Comparison of ENCODE assay signal across 10 cellular contexts in the genomic region with DNA sequence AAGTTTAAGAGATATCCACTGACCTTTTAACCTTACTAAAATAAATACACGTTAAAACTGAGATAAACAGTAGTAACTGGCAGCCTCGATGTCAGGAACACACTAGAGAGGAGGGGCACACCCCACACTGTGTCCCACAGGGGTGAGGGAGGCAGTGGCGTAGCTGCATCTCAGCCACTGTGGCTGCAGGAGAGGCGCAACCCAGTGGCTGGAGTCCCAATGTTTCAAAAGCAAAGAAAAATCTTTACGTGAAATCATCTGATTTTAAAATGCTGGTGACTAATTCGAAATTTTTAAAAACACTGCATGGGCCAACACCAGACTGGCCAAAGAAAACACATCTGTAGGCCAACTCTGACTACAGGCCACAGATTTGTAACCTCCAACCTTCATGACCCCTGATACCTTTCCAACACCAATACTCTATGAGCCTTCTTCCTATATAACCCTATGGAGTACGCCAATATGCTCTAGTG. TPM values are rescaled to one million over a fixed set of nuclear protein-coding genes. Genes with fewer than 3 reads are reported as not detected.
DNase-seq lines count a peak whose midpoint lies in the region; ATAC-seq and TF ChIP-seq lines count a peak whose summit lies in the region.
"Had no signal": no experiment of that assay in that cellular context is flagged by ENCODE, and none has a peak within 500 bp of the region (broad histone marks: within the 10 kb centered on the region; RNA-seq: fewer than 3 reads in every experiment).

No MANE protein-coding gene starts in this region.

- H3F3A ChIP-seq in neural progenitor cell (ENCODE audit: low read depth): no peaks in the 10 kb centered on the region

- no peak overlapping the region for H3K4me3 Mint-ChIP-seq in neural progenitor cell
- H3K4me3 Mint-ChIP-seq: activated CD4-positive, alpha-beta T cell treated with anti-CD3 and anti-CD28 coated beads, Interleukin-2, amount 10 ng/mL, durations not matched to agents 24 days and 14 days had no signal

- no peak overlapping the region for H2AFZ ChIP-seq in neural progenitor cell (replicated peaks)

- H3K27me3 ChIP-seq in RWPE2 (ENCODE audit: insufficient read depth, poor library complexity, severe bottlenecking) (no peaks in the 10 kb centered on the region), neural progenitor cell (no peaks in the 10 kb centered on the region)

- no peak overlapping the region for H3K9ac ChIP-seq in neural progenitor cell

- no peaks in the 10 kb centered on the region for H3K9me3 Mint-ChIP-seq in neural progenitor cell
- H3K9me3 Mint-ChIP-seq: activated CD4-positive, alpha-beta T cell treated with anti-CD3 and anti-CD28 coated beads, Interleukin-2, amount 10 ng/mL, durations not matched to agents 24 days and 14 days had no signal

- TF ChIP-seq CTCF in RWPE2 (IDR thresholded peaks at IDR 0.05; ENCODE audit: poor library complexity, severe bottlenecking): no peak
- TF ChIP-seq CTCF in neural progenitor cell (IDR thresholded peaks at IDR 0.05): no peak

- peak; percentile 67 for DNase-seq in AG08395 (ENCODE audit: low spot score)
- DNase-seq in RWPE2 (ENCODE audit: low spot score): no peak
- DNase-seq in fibroblast of the conjunctiva (ENCODE audit: low read depth): peak; percentile 69
- no peak for DNase-seq in neural progenitor cell (ENCODE audit: low spot score)
- no peak for DNase-seq in NCI-H1105 treated with DMSO at 0.1 percent for 48 hours (lab: John Stamatoyannopoulos, UW)
- no peak for DNase-seq in medulla oblongata (ENCODE audit: extremely low spot score)
- DNase-seq: activated CD4-positive, alpha-beta T cell treated with anti-CD3 and anti-CD28 coated beads, Interleukin-2, amount 10 ng/mL, durations not matched to agents 24 days and 14 days had no signal

- H3K36me3 ChIP-seq in RWPE2 (ENCODE audit: low read depth) (no peaks in the 10 kb centered on the region; the same call in 1 of the 2 replicates), neural progenitor cell (no peaks in the 10 kb centered on the region)

- peaks cover 34% of the 10 kb centered on the region for H3K4me1 Mint-ChIP-seq in neural progenitor cell

- H3K9me3 ChIP-seq in RWPE2 (ENCODE audit: severe bottlenecking) (no peaks in the 10 kb centered on the region), neural progenitor cell (ENCODE audit: low read depth) (no peaks in the 10 kb centered on the region)

- H3K27me3 Mint-ChIP-seq in neural progenitor cell (ENCODE audit: insufficient read depth, low read depth): peaks cover 6% of the 10 kb centered on the region
- H3K27me3 Mint-ChIP-seq: activated CD4-positive, alpha-beta T cell treated with anti-CD3 and anti-CD28 coated beads, Interleukin-2, amount 10 ng/mL, durations not matched to agents 24 days and 14 days; progenitor cell of endocrine pancreas had no signal

- H3K27ac ChIP-seq in RWPE2 (ENCODE audit: poor library complexity, severe bottlenecking) (peak overlapping the region; percentile 74), neural progenitor cell (no peak overlapping the region)

- peaks cover 14% of the 10 kb centered on the region for H3K36me3 Mint-ChIP-seq in neural progenitor cell

- no peak overlapping the region for H3K4me3 ChIP-seq in RWPE2 (ENCODE audit: severe bottlenecking)
- H3K4me3 ChIP-seq in neural progenitor cell: no peak overlapping the region

- H3K27ac Mint-ChIP-seq in neural progenitor cell: peak overlapping the region; percentile 35
- H3K27ac Mint-ChIP-seq: activated CD4-positive, alpha-beta T cell treated with anti-CD3 and anti-CD28 coated beads, Interleukin-2, amount 10 ng/mL, durations not matched to agents 24 days and 14 days had no signal

- H3K4me1 ChIP-seq in RWPE2 (ENCODE audit: insufficient read depth, poor library complexity, severe bottlenecking): peaks cover 44% of the 10 kb centered on the region
- H3K4me1 ChIP-seq in neural progenitor cell: peaks cover 19% of the 10 kb centered on the region

- no peak for ATAC-seq in RWPE2 (ENCODE audit: low read depth)
- no peak for ATAC-seq in HG02970 (IDR thresholded peaks at IDR 0.05; ENCODE audit: low FRiP score, unreplicated experiment)
- ATAC-seq in HG02973 (IDR thresholded peaks at IDR 0.05; ENCODE audit: unreplicated experiment): no peak

- H3K4me2 ChIP-seq in neural progenitor cell: no peak overlapping the region

- no peaks in the 10 kb centered on the region for H3K79me2 ChIP-seq in neural progenitor cell (ENCODE audit: low read depth)

- H4K20me1 ChIP-seq in neural progenitor cell (ENCODE audit: low read depth): peaks cover 4% of the 10 kb centered on the region

RNA-seq across cellular contexts. Expression of a gene that starts 54.7 kb away (rescaled TPM):
- total RNA-seq in neural progenitor cell (ENCODE audit: low replicate concordance): 12.3 and 15.5 TPM in 2 replicates

Comparison
In these comparisons a context has a peak if more than half of its experiments do, and no peak if none do; other contexts are left out.
1. DNase-seq: peak in AG08395 (single experiment) and fibroblast of the conjunctiva (single experiment); none in RWPE2 (single experiment), neural progenitor cell (single experiment), NCI-H1105 treated with DMSO at 0.1 percent for 48 hours (single experiment) and medulla oblongata (single experiment).